In genomic region chr19:41316306-41316920, GRCh38 we compare ENCODE assay signal across 1 cellular context.
TF ChIP-seq lines count a peak whose summit lies in the region.

No MANE protein-coding gene starts in this region.

TF ChIP-seq in HepG2, 621 proteins besides CTCF, POLR2A, EP300 and RAD21:
- TF ChIP-seq MLLT10 (CRISPR knock-in tag; IDR thresholded peaks at IDR 0.05) (no peak), AGO2 (optimal IDR thresholded peaks at IDR 0.05; ENCODE audit: low read depth, low read length) (peak; percentile 76), HOXD1 (CRISPR knock-in tag; IDR thresholded peaks at IDR 0.05) (no peak), ELK4 (CRISPR knock-in tag; IDR thresholded peaks at IDR 0.05; ENCODE audit: borderline replicate concordance) (no peak), KDM1A (CRISPR knock-in tag; IDR thresholded peaks at IDR 0.05) (no peak), SOX6 (IDR thresholded peaks at IDR 0.05) (no peak), SOX6 (CRISPR knock-in tag; IDR thresholded peaks at IDR 0.05) (no peak), CHD4 (IDR thresholded peaks at IDR 0.05; ENCODE audit: borderline replicate concordance, low read length) (no peak), ELF4 (CRISPR knock-in tag; IDR thresholded peaks at IDR 0.05; ENCODE audit: borderline replicate concordance) (no peak), GATAD2A (CRISPR knock-in tag; IDR thresholded peaks at IDR 0.05) (no peak), SCMH1 (CRISPR knock-in tag; IDR thresholded peaks at IDR 0.05; ENCODE audit: borderline replicate concordance) (no peak), RXRA (CRISPR knock-in tag; IDR thresholded peaks at IDR 0.05) (no peak), ZNF543 (CRISPR knock-in tag; IDR thresholded peaks at IDR 0.05) (no peak), AGO1 (IDR thresholded peaks at IDR 0.05; ENCODE audit: low read depth, low read length, poor library complexity, severe bottlenecking) (peak; percentile 35), BCL3 (CRISPR knock-in tag; IDR thresholded peaks at IDR 0.05) (no peak), KLF15 (CRISPR knock-in tag; IDR thresholded peaks at IDR 0.05; ENCODE audit: borderline replicate concordance) (no peak), RBFOX2 (IDR thresholded peaks at IDR 0.05; ENCODE audit: low read depth, low read length) (0 out of 2 replicates have a peak, but pooled peaks have one; percentile 49)
- TF ChIP-seq, protein P1, sequence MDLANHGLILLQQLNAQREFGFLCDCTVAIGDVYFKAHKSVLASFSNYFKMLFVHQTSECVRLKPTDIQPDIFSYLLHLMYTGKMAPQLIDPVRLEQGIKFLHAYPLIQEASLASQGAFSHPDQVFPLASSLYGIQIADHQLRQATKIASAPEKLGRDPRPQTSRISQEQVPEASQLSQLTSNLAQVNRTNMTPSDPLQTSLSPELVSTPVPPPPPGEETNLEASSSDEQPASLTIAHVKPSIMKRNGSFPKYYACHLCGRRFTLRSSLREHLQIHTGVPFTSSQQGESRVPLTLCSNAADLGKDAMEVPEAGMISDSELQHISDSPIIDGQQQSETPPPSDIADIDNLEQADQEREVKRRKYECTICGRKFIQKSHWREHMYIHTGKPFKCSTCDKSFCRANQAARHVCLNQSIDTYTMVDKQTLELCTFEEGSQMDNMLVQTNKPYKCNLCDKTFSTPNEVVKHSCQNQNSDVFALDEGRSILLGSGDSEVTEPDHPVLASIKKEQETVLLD (CRISPR knock-in tag; IDR thresholded peaks at IDR 0.05; ENCODE audit: low read depth): no peak
TF ChIP-seq in HepG2: peak in this region for 3.
